ENCODE assay signal across 8 cellular contexts in the genomic region with DNA sequence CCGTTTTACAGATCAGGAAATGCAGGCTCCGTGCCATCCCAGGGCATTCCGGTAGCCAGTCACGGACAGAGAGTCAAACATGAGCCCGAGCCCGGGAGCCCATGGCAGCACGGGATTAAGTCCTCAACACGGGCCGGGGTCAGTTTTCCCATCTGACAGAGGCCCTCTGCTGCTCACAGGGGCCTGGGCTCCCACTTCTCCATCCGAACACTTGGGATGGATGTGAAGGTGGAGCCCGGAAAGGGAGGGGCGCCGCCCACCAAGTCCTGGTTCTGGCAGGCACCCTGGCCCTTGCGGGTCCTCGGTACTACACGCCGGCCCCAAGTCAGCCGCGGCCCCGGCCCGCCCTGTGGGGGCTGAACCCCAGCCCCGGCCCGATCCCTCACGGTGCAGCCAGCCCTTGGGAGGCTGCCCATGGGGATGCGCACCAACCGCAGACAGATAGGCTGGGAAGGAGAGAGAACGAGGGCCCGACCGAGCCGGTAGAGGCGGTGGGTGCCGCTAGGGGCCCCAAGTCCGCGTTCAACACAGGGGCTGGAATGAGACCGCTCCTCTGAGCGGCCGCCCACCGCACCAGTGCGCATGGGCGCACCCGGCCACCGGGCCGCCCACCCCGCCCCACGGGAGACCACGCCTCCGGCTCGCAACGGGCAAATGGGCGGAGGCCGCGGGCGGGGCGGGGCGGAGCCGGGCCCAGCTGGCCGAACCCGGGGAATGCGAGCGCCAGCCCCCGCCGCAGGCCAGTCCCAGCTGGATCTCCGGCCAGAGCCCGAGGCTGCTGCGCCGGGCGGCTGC. TPM values are rescaled to one million over a fixed set of nuclear protein-coding genes. Genes with fewer than 3 reads are reported as not detected.
DNase-seq lines count a peak whose midpoint lies in the region; ATAC-seq, FAIRE-seq and TF ChIP-seq lines count a peak whose summit lies in the region.

A gene (plus strand): TSS at position 743 of the 795 bp plus-strand sequence. CDS start 17,916 bp downstream, outside the sequence.

- TSS peak; percentile 22 for BruUV-seq in endothelial cell of umbilical vein (replicated peaks; lab: Mats Ljungman, UMichigan)

- no peaks in the 10 kb centered on the region for H3K27me3 ChIP-seq in endothelial cell of umbilical vein (ENCODE audit: control insufficient read depth in 2 of 2, insufficient read depth in 2 of 2, low read length in 2 of 2)
- no peaks in the 10 kb centered on the region for H3K27me3 ChIP-seq in mononuclear cell (ENCODE audit: insufficient read depth, low read length)

- H3K4me3 ChIP-seq in endothelial cell of umbilical vein (replicated peaks in 1 of 3; ENCODE audit: insufficient read depth in 1 of 3, low read depth in 1 of 3, low read length in 3 of 3): peak within 1 kb of the TSS; percentile 48 to 75 (median 62)
- peak within 1 kb of the TSS; percentile 54 for H3K4me3 ChIP-seq in mononuclear cell (ENCODE audit: low read length)

- H2AFZ ChIP-seq in endothelial cell of umbilical vein (ENCODE audit: low read depth, low read length): peak within 1 kb of the TSS; percentile 94

- H3K4me2 ChIP-seq in endothelial cell of umbilical vein (ENCODE audit: insufficient read depth, low read length): peak within 1 kb of the TSS; percentile 84

- H3K27ac ChIP-seq in endothelial cell of umbilical vein (ENCODE audit: insufficient read depth, low read depth, low read length): no peak within 1 kb of the TSS

- FAIRE-seq in endothelial cell of umbilical vein (lab: Jason Lieb, UNC): peak; percentile 86

- DNase-seq in COR-L47 (lab: John Stamatoyannopoulos, UW) (peak; percentile 85), HS-27A (ENCODE audit: low read depth) (peak; percentile 73), NOMO-1 treated with dmso at 0.1 percent for 144 hours (lab: John Stamatoyannopoulos, UW; ENCODE audit: unreplicated experiment) (peak; percentile 63), endothelial cell of umbilical vein (ENCODE audit: low read depth, low spot score) (peak; percentile 95)
- peak; percentile 88 for DNase-seq in activated CD8-positive, alpha-beta memory T cell treated with anti-CD3 and anti-CD28 coated beads, Interleukin-2, amount 50 U/mL, for 4 hours
- DNase-seq in stimulated activated CD8-positive, alpha-beta memory T cell treated with anti-CD3 and anti-CD28 coated beads, Interleukin-2, amount 100 ng/mL, for 1 hour (ENCODE audit: low read depth in 2 of 2): peak; percentile 70 to 81

- H3K36me3 ChIP-seq in endothelial cell of umbilical vein (ENCODE audit: control insufficient read depth in 2 of 2, extremely low read depth in 1 of 2, insufficient read depth in 2 of 2, low read length in 2 of 2): no peaks in the 10 kb centered on the region

- peak; percentile 69 for ATAC-seq in GM19468 (IDR thresholded peaks at IDR 0.05; ENCODE audit: extremely low read depth, unreplicated experiment)

- H3K9ac ChIP-seq in endothelial cell of umbilical vein (replicated peaks; ENCODE audit: extremely low read depth, insufficient read depth, low read length): peak within 1 kb of the TSS; percentile 39

- no peak for TF ChIP-seq POLR2A in endothelial cell of umbilical vein (IDR thresholded peaks at IDR 0.05; ENCODE audit: low read depth, low read length)

- intact Hi-C loops in endothelial cell of umbilical vein (cut with micrococcal nuclease): loop anchor here (1.0 kb wide), 3 partner anchors 16 to 25 kb away; no protein-coding TSS in a partner anchor

- dilution Hi-C loops in endothelial cell of umbilical vein (cut with MboI; ENCODE audit: extremely low pct_ligation_motif_present, low sequenced_read_pairs): no loop called here

- CTCF ChIA-PET in endothelial cell of umbilical vein (lab: Charles Lee): interaction anchor here (0.9 to 6.4 kb wide), 8 partner anchors 11 to 48 kb away, joined by 3 to 148 read pairs (median 9); no protein-coding TSS in a partner anchor

- H3K4me1 ChIP-seq in endothelial cell of umbilical vein (ENCODE audit: control insufficient read depth, extremely low read depth, insufficient read depth, low read length) (peaks cover 11% of the 10 kb centered on the region), mononuclear cell (ENCODE audit: insufficient read depth, low read length) (peaks cover 12% of the 10 kb centered on the region)

- TF ChIP-seq CTCF in endothelial cell of umbilical vein (IDR thresholded peaks at IDR 0.05; ENCODE audit: extremely low read depth in 1 of 2, insufficient read depth in 1 of 2, low read depth in 1 of 2, low read length in 2 of 2): peak; percentile 44 to 58

- no peaks in the 10 kb centered on the region for H3K79me2 ChIP-seq in endothelial cell of umbilical vein (ENCODE audit: control insufficient read depth, insufficient read depth, low read length)

- H4K20me1 ChIP-seq in endothelial cell of umbilical vein (replicated peaks; ENCODE audit: control insufficient read depth, extremely low read depth, insufficient read depth, low read length): no peaks in the 10 kb centered on the region

- POLR2A ChIA-PET in endothelial cell of umbilical vein (lab: Charles Lee): interaction anchor here (0.7 to 1.0 kb wide), 4 partner anchors 15 to 25 kb away, joined by 3 to 6 read pairs (median 4); no protein-coding TSS in a partner anchor

- no peaks in the 10 kb centered on the region for H3K9me1 ChIP-seq in endothelial cell of umbilical vein (replicated peaks; ENCODE audit: control insufficient read depth, extremely low read depth, insufficient read depth, low read length)

- no peaks in the 10 kb centered on the region for H3K9me3 ChIP-seq in endothelial cell of umbilical vein (replicated peaks; ENCODE audit: control insufficient read depth, insufficient read depth, low read length)
- no peaks in the 10 kb centered on the region for H3K9me3 ChIP-seq in mononuclear cell (ENCODE audit: low read depth, low read length)

TF ChIP-seq in endothelial cell of umbilical vein, 7 proteins besides CTCF, POLR2A, EP300 and RAD21:
- TF ChIP-seq FOS (IDR thresholded peaks at IDR 0.05; ENCODE audit: borderline replicate concordance, insufficient read depth, low read length) (no peak), POLR2AphosphoS5 (IDR thresholded peaks at IDR 0.05; ENCODE audit: insufficient read depth, low read depth, low read length) (peak; percentile 97), JUN (IDR thresholded peaks at IDR 0.05; ENCODE audit: borderline replicate concordance, insufficient read depth, insufficient read length, low read depth) (no peak)
TF ChIP-seq in endothelial cell of umbilical vein: peak in this region for 1.

RNA-seq across cellular contexts. Expression of the gene that starts here (rescaled TPM):
- total RNA-seq in endothelial cell of umbilical vein: 14.3 and 15.0 TPM in 2 replicates
- polyA plus RNA-seq in endothelial cell of umbilical vein: 16.6 and 17.0 TPM in 2 replicates
- polyA plus RNA-seq in endothelial cell of umbilical vein (2011; cell fraction: cytosol; rRNA removed): 9.6 and 11.1 TPM in 2 replicates
- 36.2 and 38.8 TPM in 2 replicates for polyA plus RNA-seq in endothelial cell of umbilical vein (2011; cell fraction: nucleus; rRNA removed)
- 18.8 and 22.0 TPM in 2 replicates for polyA plus RNA-seq in endothelial cell of umbilical vein (2012)
- polyA minus RNA-seq in endothelial cell of umbilical vein: 10.2 and 11.7 TPM in 2 replicates
- polyA minus RNA-seq in endothelial cell of umbilical vein (2011; cell fraction: cytosol; rRNA and poly(A)+ RNA removed): not detected
- 9.4 and 11.9 TPM in 2 replicates for polyA minus RNA-seq in endothelial cell of umbilical vein (2011; cell fraction: nucleus; rRNA and poly(A)+ RNA removed)
- total RNA-seq in mononuclear cell: 1.4 TPM
